11 cellular contexts compared by ENCODE assay signal in the genomic region with DNA sequence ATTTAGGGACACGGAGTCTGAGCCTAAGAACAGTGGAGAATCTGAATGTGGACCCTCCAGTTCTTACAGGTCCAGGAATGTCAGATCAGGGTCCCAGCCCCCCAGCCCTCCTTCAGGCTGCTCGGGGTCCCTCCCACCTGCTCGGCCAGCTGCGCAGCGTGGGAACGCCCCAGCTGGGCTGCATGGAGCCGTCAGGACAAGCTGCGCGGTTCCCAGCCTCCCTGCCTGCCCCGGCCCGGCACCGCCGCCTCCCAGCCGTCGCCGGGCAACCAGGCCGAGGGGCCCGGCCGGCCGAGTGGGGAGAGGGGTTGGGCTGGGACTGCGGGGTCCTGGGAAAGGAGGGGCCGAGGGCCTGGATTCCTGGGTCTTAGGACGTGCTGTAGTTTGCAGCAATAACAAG. TPM values are rescaled to one million over a fixed set of nuclear protein-coding genes. Genes with fewer than 3 reads are reported as not detected.
DNase-seq lines count a peak whose midpoint lies in the region; ATAC-seq and TF ChIP-seq lines count a peak whose summit lies in the region.
"Had no signal": no experiment of that assay in that cellular context is flagged by ENCODE, and none has a peak within 500 bp of the region (broad histone marks: within the 10 kb centered on the region; RNA-seq: fewer than 3 reads in every experiment).

No MANE protein-coding gene starts in this region.

- H3K9me3 ChIP-seq in IMR-90 (ENCODE audit: control insufficient read depth, insufficient read depth, low read length), result no peaks in the 10 kb centered on the region
- H3K9me3 ChIP-seq: heart right ventricle had no signal

- H3K36me3 ChIP-seq in IMR-90 (ENCODE audit: control insufficient read depth, insufficient read depth, low read length), result no peaks in the 10 kb centered on the region
- H3K36me3 ChIP-seq: heart right ventricle had no signal

- no peaks in the 10 kb centered on the region for H4K20me1 ChIP-seq in IMR-90 (ENCODE audit: insufficient read depth, low read length)

- TF ChIP-seq POLR2A in IMR-90 (IDR thresholded peaks at IDR 0.05; ENCODE audit: low read depth, low read length), result no peak

- in situ Hi-C loops in IMR-90 (cut with MboI; ENCODE audit: low sequenced_read_pairs), result no loop called here

- no peak overlapping the region for H2AK5ac ChIP-seq in IMR-90 (ENCODE audit: low read depth, low read length)

- H3K27me3 Mint-ChIP-seq in brain (peaks cover 24% of the 10 kb centered on the region), naive B cell (peaks cover 54 to 89% (median 86%) of the 10 kb centered on the region in 3 donors)

- no peak overlapping the region for H2AFZ ChIP-seq in IMR-90 (replicated peaks; ENCODE audit: low read length, poor library complexity)

- H4K8ac ChIP-seq in IMR-90 (ENCODE audit: low read depth in 2 of 2, low read length in 2 of 2), result no peak overlapping the region

- no peak overlapping the region for H2BK120ac ChIP-seq in IMR-90 (ENCODE audit: low read depth, low read length)

- no peak overlapping the region for H2BK15ac ChIP-seq in IMR-90 (ENCODE audit: low read depth, low read length)

- H3K23ac ChIP-seq in IMR-90 (ENCODE audit: low read depth, low read length), result no peak overlapping the region

- DNase-seq in COLO668 (lab: John Stamatoyannopoulos, UW; ENCODE audit: unreplicated experiment) (peak; percentile 10), IMR-90 (no peak), naive B cell (no peak), NCI-H1092 (lab: John Stamatoyannopoulos, UW) (no peak), HuH-7 (ENCODE audit: low spot score) (no peak), HPDE6-E6E7 (ENCODE audit: extremely low spot score) (no peak)
- DNase-seq: heart right ventricle, MM.1S had no signal

- peaks cover 75% of the 10 kb centered on the region for H3K27me3 ChIP-seq in IMR-90 (ENCODE audit: control insufficient read depth, insufficient read depth, low read length)

- H3K18ac ChIP-seq in IMR-90 (ENCODE audit: low read depth, low read length), result no peak overlapping the region

- POLR2A ChIA-PET in IMR-90 (lab: Charles Lee; ENCODE audit: unreplicated experiment), result no interaction called here

- H4K91ac ChIP-seq in IMR-90 (ENCODE audit: insufficient read depth, low read depth, low read length), result no peak overlapping the region

- no peak overlapping the region for H3K56ac ChIP-seq in IMR-90 (ENCODE audit: extremely low read depth, insufficient read depth, low read length)

- H3K9me3 Mint-ChIP-seq in brain, result no peaks in the 10 kb centered on the region
- peaks cover 0 to 5% (median 0%) of the 10 kb centered on the region in 7 donors for H3K9me3 Mint-ChIP-seq in naive B cell

- TF ChIP-seq CTCF in IMR-90 (conservative IDR thresholded peaks at IDR 0.05; ENCODE audit: low read depth, low read length) (no peak), brain (conservative IDR thresholded peaks at IDR 0.05) (no peak)

- H3K27ac Mint-ChIP-seq in brain, result peak overlapping the region in 3 of 5 experiments; percentile 43 to 88 (median 45)
- H3K27ac Mint-ChIP-seq in naive B cell, result no peak overlapping the region

- WGBS in IMR-90 (ENCODE audit: extremely low coverage in 2 of 2, insufficient read length in 1 of 2), 2 experiments, result 2% methylated on average over 12 of the region's 23 CpGs; no CpG with 5 or more reads in 1 of the 2 experiments

- no peak overlapping the region for H3K27ac ChIP-seq in IMR-90 (ENCODE audit: insufficient read depth, low read length)
- H3K27ac ChIP-seq: heart right ventricle, RWPE1 had no signal

- no peaks in the 10 kb centered on the region for H3K79me1 ChIP-seq in IMR-90 (ENCODE audit: low read depth in 1 of 2, low read length in 2 of 2)

- no peak overlapping the region for H3K14ac ChIP-seq in IMR-90 (replicated peaks; ENCODE audit: low read depth, low read length)

- TF ChIP-seq RAD21 in IMR-90 (IDR thresholded peaks at IDR 0.05; ENCODE audit: low read length), result no peak

- no peak overlapping the region for H3K4ac ChIP-seq in IMR-90 (ENCODE audit: low read depth, low read length)

- no peaks in the 10 kb centered on the region; the same call in 1 of the 2 replicates for H3K4me1 ChIP-seq in IMR-90 (ENCODE audit: control insufficient read depth, insufficient read depth, low read length)

- no peak overlapping the region; the same call in 1 of the 2 replicates for H3K4me2 ChIP-seq in IMR-90 (ENCODE audit: low read depth, low read length)

- BruUV-seq in IMR-90 (replicated peaks; lab: Mats Ljungman, UMichigan), result no TSS peak

- H2BK20ac ChIP-seq in IMR-90 (ENCODE audit: low read depth, low read length), result no peak overlapping the region

- H2AK9ac ChIP-seq in IMR-90 (replicated peaks; ENCODE audit: low read depth, low read length, poor library complexity), result no peak overlapping the region

- peaks cover 55% of the 10 kb centered on the region for H3K4me1 Mint-ChIP-seq in brain
- H3K4me1 Mint-ChIP-seq in naive B cell, result peaks cover 11 to 19% (median 13%) of the 10 kb centered on the region in 3 donors

- no peak overlapping the region for H3K4me3 ChIP-seq in IMR-90 (ENCODE audit: insufficient read depth, low read depth, low read length)

- CTCF ChIA-PET in IMR-90 (lab: Yijun Ruan, JAX), result no interaction called here

- H3K9ac ChIP-seq in IMR-90 (ENCODE audit: low read depth, low read length), result no peak overlapping the region

- H4K5ac ChIP-seq in IMR-90 (ENCODE audit: low read depth, low read length), result no peak overlapping the region

- intact Hi-C loops in IMR-90 (cut with micrococcal nuclease), result no loop called here

- no peaks in the 10 kb centered on the region for H3K9me1 ChIP-seq in IMR-90 (ENCODE audit: insufficient read depth, low read length)

- H2BK5ac ChIP-seq in IMR-90 (ENCODE audit: low read depth, low read length, poor library complexity, severe bottlenecking), result no peak overlapping the region

- dilution Hi-C loops in IMR-90 (cut with HindIII; ENCODE audit: low sequenced_read_pairs, unreplicated experiment), result no loop called here

- ATAC-seq in IMR-90 (ENCODE audit: low read depth), result peak; percentile 24; the same call in 1 of the 2 replicates
- no peak for ATAC-seq in naive B cell (ENCODE audit: low read depth in 2 of 2)
- ATAC-seq in GM19328 (IDR thresholded peaks at IDR 0.05; ENCODE audit: unreplicated experiment), result no peak

- H3K4me3 Mint-ChIP-seq in brain (peak overlapping the region; percentile 93 to 94 (median 93)), naive B cell (peak overlapping the region in 5 of 8 donors; percentile 7 to 77 (median 53))

- peaks cover 5% of the 10 kb centered on the region for H3K36me3 Mint-ChIP-seq in brain
- H3K36me3 Mint-ChIP-seq in naive B cell, result peaks cover 0 to 8% of the 10 kb centered on the region in 2 donors

TF ChIP-seq in IMR-90, 13 proteins besides CTCF, POLR2A, EP300 and RAD21 (continues in another document):
- TF ChIP-seq, protein P1, sequence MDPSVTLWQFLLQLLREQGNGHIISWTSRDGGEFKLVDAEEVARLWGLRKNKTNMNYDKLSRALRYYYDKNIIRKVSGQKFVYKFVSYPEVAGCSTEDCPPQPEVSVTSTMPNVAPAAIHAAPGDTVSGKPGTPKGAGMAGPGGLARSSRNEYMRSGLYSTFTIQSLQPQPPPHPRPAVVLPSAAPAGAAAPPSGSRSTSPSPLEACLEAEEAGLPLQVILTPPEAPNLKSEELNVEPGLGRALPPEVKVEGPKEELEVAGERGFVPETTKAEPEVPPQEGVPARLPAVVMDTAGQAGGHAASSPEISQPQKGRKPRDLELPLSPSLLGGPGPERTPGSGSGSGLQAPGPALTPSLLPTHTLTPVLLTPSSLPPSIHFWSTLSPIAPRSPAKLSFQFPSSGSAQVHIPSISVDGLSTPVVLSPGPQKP (IDR thresholded peaks at IDR 0.05; ENCODE audit: borderline replicate concordance, low read depth, low read length), result no peak
- TF ChIP-seq FOS (IDR thresholded peaks at IDR 0.05; ENCODE audit: low read depth, low read length), result no peak

RNA-seq across cellular contexts. Expression of gene KIRREL2, which starts 0.7 kb away (rescaled TPM):
- not detected in 2 replicates for total RNA-seq in IMR-90 (2012; rRNA removed)
- 0.04 TPM in 1 of 2 replicates, not detected in the other for polyA plus RNA-seq in IMR-90 (2012; rRNA removed)
- 0.04 TPM in 2 replicates for polyA plus RNA-seq in IMR-90 (2012; cell fraction: cytosol; rRNA removed)
- 0.07 TPM in 1 of 2 replicates, not detected in the other for polyA plus RNA-seq in IMR-90 (2012; cell fraction: nucleus; rRNA removed; ENCODE audit: low replicate concordance)
- 0.59 TPM for polyA plus RNA-seq in brain (ENCODE audit: insufficient read depth, low read depth, low replicate concordance)
- polyA plus RNA-seq in naive B cell (ENCODE audit: low read depth in 6 of 6), result not detected
- polyA plus RNA-seq: heart right ventricle had no signal

RNA-seq across cellular contexts. Expression of gene NPHS1, which starts 3.7 kb away (rescaled TPM):
- not detected in 2 replicates for total RNA-seq in IMR-90 (2012; rRNA removed)
- polyA plus RNA-seq in IMR-90 (2012; rRNA removed) (not detected in 2 replicates), brain (ENCODE audit: insufficient read depth, low read depth, low replicate concordance) (0.93 TPM), naive B cell (ENCODE audit: low read depth in 6 of 6) (not detected)
- not detected in 2 replicates for polyA plus RNA-seq in IMR-90 (2012; cell fraction: cytosol; rRNA removed)
- not detected in 2 replicates for polyA plus RNA-seq in IMR-90 (2012; cell fraction: nucleus; rRNA removed; ENCODE audit: low replicate concordance)
- polyA plus RNA-seq: heart right ventricle had no signal

RNA-seq across cellular contexts. Expression of gene APLP1, which starts 12.4 kb away (rescaled TPM):
- total RNA-seq in IMR-90 (2012; rRNA removed), result 4.7 and 6.7 TPM in 2 replicates
- polyA plus RNA-seq in IMR-90 (2012; rRNA removed) (41.0 and 44.3 TPM in 2 replicates), brain (ENCODE audit: insufficient read depth, low read depth, low replicate concordance) (1,677 TPM), naive B cell (ENCODE audit: low read depth in 6 of 6) (not detected)
- polyA plus RNA-seq in IMR-90 (2012; cell fraction: cytosol; rRNA removed), result 33.4 and 44.7 TPM in 2 replicates
- polyA plus RNA-seq in IMR-90 (2012; cell fraction: nucleus; rRNA removed; ENCODE audit: low replicate concordance), result 16.6 and 37.3 TPM in 2 replicates

RNA-seq across cellular contexts. Expression of gene PRODH2, which starts 43.4 kb away (rescaled TPM):
- total RNA-seq in IMR-90 (2012; rRNA removed), result not detected in 2 replicates
- polyA plus RNA-seq in IMR-90 (2012; rRNA removed) (not detected in 2 replicates), brain (ENCODE audit: insufficient read depth, low read depth, low replicate concordance) (not detected), naive B cell (ENCODE audit: low read depth in 6 of 6) (not detected)
- polyA plus RNA-seq in IMR-90 (2012; cell fraction: cytosol; rRNA removed), result not detected in 2 replicates
- polyA plus RNA-seq in IMR-90 (2012; cell fraction: nucleus; rRNA removed; ENCODE audit: low replicate concordance), result not detected in 2 replicates
- total RNA-seq: heart right ventricle had no signal
- polyA plus RNA-seq: heart right ventricle had no signal

RNA-seq across cellular contexts. Expression of gene NFKBID, which starts 44.3 kb away (rescaled TPM):
- 1.1 and 1.4 TPM in 2 replicates for total RNA-seq in IMR-90 (2012; rRNA removed)
- polyA plus RNA-seq in IMR-90 (2012; rRNA removed) (12.3 and 13.3 TPM in 2 replicates), brain (ENCODE audit: insufficient read depth, low read depth, low replicate concordance) (1.1 TPM), naive B cell (ENCODE audit: low read depth in 6 of 6) (10 to 100 TPM; 13.5 to 79.7 (median 55.3) TPM)
- 2.6 and 3.7 TPM in 2 replicates for polyA plus RNA-seq in IMR-90 (2012; cell fraction: cytosol; rRNA removed)
- polyA plus RNA-seq in IMR-90 (2012; cell fraction: nucleus; rRNA removed; ENCODE audit: low replicate concordance), result 85.3 and 103 TPM in 2 replicates

Comparison
In these comparisons a context has a peak if more than half of its experiments do, and no peak if none do; other contexts are left out.
1. H3K27ac Mint-ChIP-seq: peak in brain (3 of 5); none in naive B cell (0 of 6).
2. RNA of gene APLP1, which starts 12.4 kb away (polyA plus RNA-seq): 1,677 TPM in brain (single experiment); 16.6 to 44.7 TPM in IMR-90 and not detected in naive B cell; every median in the first group is over 10 times any median in the second.